In the genomic region with DNA sequence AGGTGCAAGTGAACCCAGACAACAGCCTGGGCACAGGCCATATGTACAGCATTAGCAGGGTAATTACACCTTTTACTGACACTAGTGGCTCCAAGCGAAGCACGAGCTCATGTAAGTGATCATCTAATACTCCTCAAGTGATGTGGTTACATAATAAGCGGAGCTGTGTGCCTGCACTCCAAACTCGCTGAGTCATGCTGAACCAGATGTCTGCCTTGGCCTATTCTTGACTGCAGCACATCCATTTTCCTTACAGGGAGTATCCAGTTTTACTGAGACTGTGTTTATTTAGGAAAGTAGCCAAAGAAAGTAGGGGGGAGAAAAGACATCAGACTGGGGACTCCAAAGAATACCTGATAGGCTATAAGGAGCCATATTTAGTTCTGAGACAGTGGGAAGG, we compare ENCODE assay signal across 1 cellular context.
TF ChIP-seq lines count a peak whose summit lies in the region.

No MANE protein-coding gene starts in this region.

TF ChIP-seq in SK-N-SH treated with all-trans-retinoic acid at 6 μM for 48 hours, 23 proteins besides CTCF, POLR2A, EP300 and RAD21 (continued from another document):
- TF ChIP-seq, protein P1, sequence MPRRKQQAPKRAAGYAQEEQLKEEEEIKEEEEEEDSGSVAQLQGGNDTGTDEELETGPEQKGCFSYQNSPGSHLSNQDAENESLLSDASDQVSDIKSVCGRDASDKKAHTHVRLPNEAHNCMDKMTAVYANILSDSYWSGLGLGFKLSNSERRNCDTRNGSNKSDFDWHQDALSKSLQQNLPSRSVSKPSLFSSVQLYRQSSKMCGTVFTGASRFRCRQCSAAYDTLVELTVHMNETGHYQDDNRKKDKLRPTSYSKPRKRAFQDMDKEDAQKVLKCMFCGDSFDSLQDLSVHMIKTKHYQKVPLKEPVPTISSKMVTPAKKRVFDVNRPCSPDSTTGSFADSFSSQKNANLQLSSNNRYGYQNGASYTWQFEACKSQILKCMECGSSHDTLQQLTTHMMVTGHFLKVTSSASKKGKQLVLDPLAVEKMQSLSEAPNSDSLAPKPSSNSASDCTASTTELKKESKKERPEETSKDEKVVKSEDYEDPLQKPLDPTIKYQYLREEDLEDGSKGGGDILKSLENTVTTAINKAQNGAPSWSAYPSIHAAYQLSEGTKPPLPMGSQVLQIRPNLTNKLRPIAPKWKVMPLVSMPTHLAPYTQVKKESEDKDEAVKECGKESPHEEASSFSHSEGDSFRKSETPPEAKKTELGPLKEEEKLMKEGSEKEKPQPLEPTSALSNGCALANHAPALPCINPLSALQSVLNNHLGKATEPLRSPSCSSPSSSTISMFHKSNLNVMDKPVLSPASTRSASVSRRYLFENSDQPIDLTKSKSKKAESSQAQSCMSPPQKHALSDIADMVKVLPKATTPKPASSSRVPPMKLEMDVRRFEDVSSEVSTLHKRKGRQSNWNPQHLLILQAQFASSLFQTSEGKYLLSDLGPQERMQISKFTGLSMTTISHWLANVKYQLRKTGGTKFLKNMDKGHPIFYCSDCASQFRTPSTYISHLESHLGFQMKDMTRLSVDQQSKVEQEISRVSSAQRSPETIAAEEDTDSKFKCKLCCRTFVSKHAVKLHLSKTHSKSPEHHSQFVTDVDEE (CRISPR knock-in tag; IDR thresholded peaks at IDR 0.05), result no peak
